Comparison of ENCODE assay signal across 9 cellular contexts in the genomic region with DNA sequence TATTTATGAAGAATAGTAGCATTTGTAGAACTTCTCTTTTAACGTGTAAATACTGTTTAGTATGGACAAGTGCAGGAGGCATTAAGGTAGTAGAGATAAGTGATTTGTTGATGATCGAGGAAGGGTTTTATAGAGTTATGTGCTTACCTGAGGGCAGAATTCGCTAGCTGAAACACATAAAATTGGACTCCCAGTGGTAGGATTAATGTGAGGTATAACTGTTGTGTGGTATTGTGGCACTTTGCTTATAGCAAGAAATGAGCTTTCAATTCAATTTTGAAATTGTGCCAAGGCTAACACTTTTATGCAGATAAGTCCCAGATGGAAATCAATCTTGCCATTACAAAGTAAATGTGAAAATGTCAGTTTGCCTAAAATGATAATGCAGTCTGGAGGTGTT. TPM values are rescaled to one million over a fixed set of nuclear protein-coding genes. Genes with fewer than 3 reads are reported as not detected.
DNase-seq lines count a peak whose midpoint lies in the region; ATAC-seq and TF ChIP-seq lines count a peak whose summit lies in the region.
"Had no signal": no experiment of that assay in that cellular context is flagged by ENCODE, and none has a peak within 500 bp of the region (broad histone marks: within the 10 kb centered on the region; RNA-seq: fewer than 3 reads in every experiment).

No MANE protein-coding gene starts in this region.

- H3K27me3 Mint-ChIP-seq in CD4-positive, alpha-beta T cell: no peaks in the 10 kb centered on the region

- peaks cover 65% of the 10 kb centered on the region for H3K4me1 Mint-ChIP-seq in CD4-positive, alpha-beta T cell (ENCODE audit: low read depth)

- H3K4me3 ChIP-seq in MM.1S (ENCODE audit: low read length): peak overlapping the region; percentile 79
- peak overlapping the region; percentile 87 for H3K4me3 ChIP-seq in coronary artery
- peak overlapping the region; percentile 80 for H3K4me3 ChIP-seq in neural cell (ENCODE audit: low read length)

- ATAC-seq in CD4-positive, alpha-beta T cell (ENCODE audit: poor library complexity): no peak
- no peak for ATAC-seq in GM19351 (IDR thresholded peaks at IDR 0.05; ENCODE audit: unreplicated experiment)
- no peak for ATAC-seq in GM21576 (IDR thresholded peaks at IDR 0.05; ENCODE audit: unreplicated experiment)
- no peak for ATAC-seq in HG03442 (IDR thresholded peaks at IDR 0.05; ENCODE audit: unreplicated experiment)

- TF ChIP-seq CTCF in CD4-positive, alpha-beta T cell (IDR thresholded peaks at IDR 0.05): no peak
- no peak for TF ChIP-seq CTCF in MM.1S (IDR thresholded peaks at IDR 0.05; ENCODE audit: low read length)
- TF ChIP-seq CTCF in coronary artery (IDR thresholded peaks at IDR 0.05): no peak
- no peak for TF ChIP-seq CTCF in neural cell (IDR thresholded peaks at IDR 0.05; ENCODE audit: poor library complexity, severe bottlenecking)

- DNase-seq in CD4-positive, alpha-beta T cell: no peak
- no peak for DNase-seq in MM.1S
- no peak for DNase-seq in coronary artery (ENCODE audit: low spot score)
- DNase-seq in KG1 (lab: John Stamatoyannopoulos, UW): no peak
- DNase-seq: GOT3 had no signal

- H3K4me1 ChIP-seq in MM.1S (ENCODE audit: low read length): peaks cover 14% of the 10 kb centered on the region; the same call in 1 of the 2 replicates

- no peaks in the 10 kb centered on the region for H3K27me3 ChIP-seq in CD4-positive, alpha-beta T cell (ENCODE audit: control insufficient read depth, insufficient read depth, low read length)
- H3K27me3 ChIP-seq in MM.1S (replicated peaks; ENCODE audit: insufficient read depth, low read length) (no peaks in the 10 kb centered on the region), neural cell (ENCODE audit: insufficient read depth, low read depth, low read length) (no peaks in the 10 kb centered on the region)

- no peaks in the 10 kb centered on the region; the same call in 1 of the 2 replicates for H3K36me3 ChIP-seq in MM.1S (replicated peaks; ENCODE audit: insufficient read depth, low read length)
- H3K36me3 ChIP-seq in neural cell (ENCODE audit: insufficient read depth, low read length): no peaks in the 10 kb centered on the region

- peaks cover 18% of the 10 kb centered on the region for H3K36me3 Mint-ChIP-seq in CD4-positive, alpha-beta T cell (ENCODE audit: low read depth)

- no peak for TF ChIP-seq EP300 in neural cell (conservative IDR thresholded peaks at IDR 0.05; ENCODE audit: poor library complexity, severe bottlenecking)

- CTCF ChIA-PET in CD4-positive, alpha-beta T cell (lab: Charles Lee): interaction anchor here (0.7 to 1.7 kb wide), 3 partner anchors 11 to 317 kb away, joined by 3 to 10 read pairs (median 4); no protein-coding TSS in a partner anchor

- no peaks in the 10 kb centered on the region for H3K9me3 ChIP-seq in CD4-positive, alpha-beta T cell (ENCODE audit: control insufficient read depth, low read length)
- H3K9me3 ChIP-seq in MM.1S (replicated peaks; ENCODE audit: insufficient read depth, low read length): no peaks in the 10 kb centered on the region
- no peaks in the 10 kb centered on the region for H3K9me3 ChIP-seq in neural cell (ENCODE audit: low read length)

- no peak overlapping the region for H3K27ac ChIP-seq in CD4-positive, alpha-beta T cell (ENCODE audit: low read depth, low read length)
- H3K27ac ChIP-seq in MM.1S (ENCODE audit: low read length) (no peak overlapping the region), coronary artery (peak overlapping the region in 1 of 2 donors; percentile 93), neural cell (ENCODE audit: low read length) (no peak overlapping the region)

- intact Hi-C loops in CD4-positive, alpha-beta T cell (cut with DNase I, micrococcal nuclease): loop anchor here (2.0 to 10.0 kb wide), 4 partner anchors 240 to 676 kb away; a partner anchor contains a TSS

- H4K20me1 ChIP-seq in MM.1S (ENCODE audit: insufficient read depth, low read length) (peaks cover 13% of the 10 kb centered on the region), neural cell (ENCODE audit: insufficient read depth) (no peaks in the 10 kb centered on the region)

- H3F3A ChIP-seq in MM.1S (ENCODE audit: insufficient read depth, low read length) (peaks cover 6% of the 10 kb centered on the region; the same call in 1 of the 2 replicates), neural cell (ENCODE audit: insufficient read depth, low read length, poor library complexity, severe bottlenecking) (no peaks in the 10 kb centered on the region)

- no peak for TF ChIP-seq RAD21 in neural cell (conservative IDR thresholded peaks at IDR 0.05)

- H2AFZ ChIP-seq in MM.1S (ENCODE audit: low read length) (peak overlapping the region; percentile 89), neural cell (ENCODE audit: low read depth, low read length) (no peak overlapping the region)

- H3K9me2 ChIP-seq in MM.1S (replicated peaks; ENCODE audit: insufficient read depth, low read length) (no peaks in the 10 kb centered on the region), neural cell (ENCODE audit: insufficient read depth, low read length) (no peaks in the 10 kb centered on the region)

- no peaks in the 10 kb centered on the region for H3K9me3 Mint-ChIP-seq in CD4-positive, alpha-beta T cell

- POLR2A ChIA-PET in CD4-positive, alpha-beta T cell (lab: Charles Lee): interaction anchor here (1.0 to 2.7 kb wide), 5 partner anchors 8 to 581 kb away, joined by 3 to 11 read pairs (median 5); a partner anchor contains a TSS

- H3K4me3 Mint-ChIP-seq in CD4-positive, alpha-beta T cell: peak overlapping the region; percentile 99

- peak overlapping the region; percentile 97 for H3K27ac Mint-ChIP-seq in CD4-positive, alpha-beta T cell

- H3K4me2 ChIP-seq in MM.1S (ENCODE audit: low read depth, low read length) (peak overlapping the region; percentile 67), neural cell (ENCODE audit: low read length) (peak overlapping the region; percentile 85)

- H3K79me2 ChIP-seq in MM.1S (ENCODE audit: low read length) (peaks cover 80% of the 10 kb centered on the region), neural cell (replicated peaks; ENCODE audit: insufficient read depth, low read length) (peaks cover 84% of the 10 kb centered on the region)

- no peak overlapping the region for H3K9ac ChIP-seq in MM.1S (ENCODE audit: low read length)
- H3K9ac ChIP-seq in neural cell (ENCODE audit: low read length): peak overlapping the region; percentile 78

TF ChIP-seq in neural cell, 6 proteins besides CTCF, POLR2A, EP300 and RAD21:
- TF ChIP-seq MXI1 (conservative IDR thresholded peaks at IDR 0.05; ENCODE audit: poor library complexity, severe bottlenecking): no peak
- TF ChIP-seq TAF1 (IDR thresholded peaks at IDR 0.05; ENCODE audit: low read depth): no peak
- TF ChIP-seq, protein P1, sequence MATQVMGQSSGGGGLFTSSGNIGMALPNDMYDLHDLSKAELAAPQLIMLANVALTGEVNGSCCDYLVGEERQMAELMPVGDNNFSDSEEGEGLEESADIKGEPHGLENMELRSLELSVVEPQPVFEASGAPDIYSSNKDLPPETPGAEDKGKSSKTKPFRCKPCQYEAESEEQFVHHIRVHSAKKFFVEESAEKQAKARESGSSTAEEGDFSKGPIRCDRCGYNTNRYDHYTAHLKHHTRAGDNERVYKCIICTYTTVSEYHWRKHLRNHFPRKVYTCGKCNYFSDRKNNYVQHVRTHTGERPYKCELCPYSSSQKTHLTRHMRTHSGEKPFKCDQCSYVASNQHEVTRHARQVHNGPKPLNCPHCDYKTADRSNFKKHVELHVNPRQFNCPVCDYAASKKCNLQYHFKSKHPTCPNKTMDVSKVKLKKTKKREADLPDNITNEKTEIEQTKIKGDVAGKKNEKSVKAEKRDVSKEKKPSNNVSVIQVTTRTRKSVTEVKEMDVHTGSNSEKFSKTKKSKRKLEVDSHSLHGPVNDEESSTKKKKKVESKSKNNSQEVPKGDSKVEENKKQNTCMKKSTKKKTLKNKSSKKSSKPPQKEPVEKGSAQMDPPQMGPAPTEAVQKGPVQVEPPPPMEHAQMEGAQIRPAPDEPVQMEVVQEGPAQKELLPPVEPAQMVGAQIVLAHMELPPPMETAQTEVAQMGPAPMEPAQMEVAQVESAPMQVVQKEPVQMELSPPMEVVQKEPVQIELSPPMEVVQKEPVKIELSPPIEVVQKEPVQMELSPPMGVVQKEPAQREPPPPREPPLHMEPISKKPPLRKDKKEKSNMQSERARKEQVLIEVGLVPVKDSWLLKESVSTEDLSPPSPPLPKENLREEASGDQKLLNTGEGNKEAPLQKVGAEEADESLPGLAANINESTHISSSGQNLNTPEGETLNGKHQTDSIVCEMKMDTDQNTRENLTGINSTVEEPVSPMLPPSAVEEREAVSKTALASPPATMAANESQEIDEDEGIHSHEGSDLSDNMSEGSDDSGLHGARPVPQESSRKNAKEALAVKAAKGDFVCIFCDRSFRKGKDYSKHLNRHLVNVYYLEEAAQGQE (IDR thresholded peaks at IDR 0.05; ENCODE audit: borderline replicate concordance): no peak

RNA-seq across cellular contexts. Expression of a gene that starts 1.2 kb away (rescaled TPM):
- 10 to 100 TPM; 33.2 to 33.6 TPM for total RNA-seq in CD4-positive, alpha-beta T cell
- 157 and 207 TPM in 2 replicates for polyA plus RNA-seq in neural cell
- 79.4 and 93.9 TPM in 2 replicates for polyA minus RNA-seq in neural cell

RNA-seq across cellular contexts. Expression of a gene that starts 1.6 kb away (rescaled TPM):
- 10 to 100 TPM; 61.0 to 62.2 TPM for total RNA-seq in CD4-positive, alpha-beta T cell
- 135 and 141 TPM in 2 replicates for polyA plus RNA-seq in neural cell
- polyA minus RNA-seq in neural cell: 79.9 and 83.2 TPM in 2 replicates

RNA-seq across cellular contexts. Expression of a gene that starts 26.5 kb away (rescaled TPM):
- under 1 TPM; 0.19 to 0.34 TPM for total RNA-seq in CD4-positive, alpha-beta T cell
- 168 and 201 TPM in 2 replicates for polyA plus RNA-seq in neural cell
- polyA minus RNA-seq in neural cell: 86.4 and 91.0 TPM in 2 replicates
